In the genomic region with DNA sequence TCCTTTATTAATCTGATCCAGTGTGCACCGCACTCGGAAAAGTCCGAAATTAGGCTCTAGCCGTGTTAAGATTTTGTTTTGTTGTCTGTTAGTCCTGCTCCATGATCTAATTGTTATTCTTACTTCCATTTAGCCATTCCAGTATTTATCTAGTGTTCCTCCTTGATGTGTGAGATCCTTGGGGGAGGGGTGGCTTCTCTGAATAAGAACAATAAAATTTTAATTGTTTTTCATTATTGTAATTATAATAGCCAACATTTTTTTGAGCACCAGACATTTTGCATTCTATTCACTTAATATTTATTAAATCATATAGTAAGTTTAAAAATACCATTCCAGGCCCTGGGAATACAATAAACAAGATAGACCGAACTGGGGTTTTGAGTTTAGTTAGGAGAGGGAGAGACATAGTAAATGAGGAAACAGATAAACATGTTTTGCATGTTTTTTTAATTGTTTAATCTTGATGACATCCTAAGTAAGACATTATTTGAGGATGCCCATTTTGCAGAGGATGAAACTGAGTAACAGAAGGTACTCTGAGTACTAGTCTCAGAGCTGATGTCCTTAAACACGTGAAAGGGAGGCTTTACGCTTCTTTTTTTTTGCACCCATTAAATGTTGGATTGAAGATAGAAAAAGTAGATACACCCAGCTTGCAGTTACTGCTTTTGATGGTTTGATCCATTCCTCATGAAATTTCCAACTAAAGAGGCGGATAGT, we compare ENCODE assay signal across 8 cellular contexts. TPM values are rescaled to one million over a fixed set of nuclear protein-coding genes. Genes with fewer than 3 reads are reported as not detected.
DNase-seq lines count a peak whose midpoint lies in the region; ATAC-seq and TF ChIP-seq lines count a peak whose summit lies in the region.

No MANE protein-coding gene starts in this region.

- peak overlapping the region; percentile 88 for H3K4me3 ChIP-seq in left ventricle myocardium inferior
- H3K4me3 ChIP-seq in astrocyte of the spinal cord (ENCODE audit: low read depth, low read length), result peak overlapping the region; percentile 79

- peaks cover 30% of the 10 kb centered on the region for H3K4me1 ChIP-seq in left ventricle myocardium inferior

- no peak for DNase-seq in left ventricle myocardium inferior
- DNase-seq in left ventricle myocardium superior, result no peak
- no peak for DNase-seq in astrocyte of the spinal cord (ENCODE audit: low read depth, low spot score)
- DNase-seq in memory B cell (ENCODE audit: low spot score in 2 of 2), result no peak
- no peak for DNase-seq in medulla oblongata (ENCODE audit: extremely low spot score)
- no peak for DNase-seq in NOMO-1 (lab: John Stamatoyannopoulos, UW; ENCODE audit: unreplicated experiment in 2 of 2)
- no peak for DNase-seq in dedifferentiated amniotic fluid mesenchymal stem cell (ENCODE audit: extremely low spot score)
- no peak for DNase-seq in stimulated activated CD4-positive, alpha-beta T cell treated with anti-CD3 and anti-CD28 coated beads, Interleukin-4, amount 100 ng/mL, for 4 hours

- intact Hi-C loops in left ventricle myocardium inferior (cut with micrococcal nuclease) (no loop called here), left ventricle myocardium superior (cut with micrococcal nuclease) (no loop called here)

- no peaks in the 10 kb centered on the region for H3K27me3 Mint-ChIP-seq in memory B cell

- peak overlapping the region; percentile 93 for H3K27ac Mint-ChIP-seq in memory B cell

- peak overlapping the region; percentile 97 for H3K27ac ChIP-seq in left ventricle myocardium inferior (replicated peaks)

- H3K36me3 ChIP-seq in left ventricle myocardium inferior, result no peaks in the 10 kb centered on the region

- H3K27me3 ChIP-seq in left ventricle myocardium inferior (ENCODE audit: low read depth), result no peaks in the 10 kb centered on the region

- H3K9me3 ChIP-seq in left ventricle myocardium inferior (replicated peaks), result no peaks in the 10 kb centered on the region

- peak overlapping the region; percentile 84 for H3K4me3 Mint-ChIP-seq in memory B cell

- in situ Hi-C loops in astrocyte of the spinal cord (cut with HindIII; ENCODE audit: low sequenced_read_pairs), result no loop called here

- H3K9me3 Mint-ChIP-seq in memory B cell, result no peaks in the 10 kb centered on the region

- H3K4me1 Mint-ChIP-seq in memory B cell, result peaks cover 16% of the 10 kb centered on the region

- no peak for TF ChIP-seq CTCF in left ventricle myocardium inferior (IDR thresholded peaks at IDR 0.05; ENCODE audit: borderline replicate concordance)
- no peak for TF ChIP-seq CTCF in astrocyte of the spinal cord (IDR thresholded peaks at IDR 0.05; ENCODE audit: low read depth, low read length)

- ATAC-seq in left ventricle myocardium superior, result no peak
- ATAC-seq in memory B cell (ENCODE audit: low read depth), result no peak

- peaks cover 3% of the 10 kb centered on the region for H3K36me3 Mint-ChIP-seq in memory B cell

RNA-seq across cellular contexts. Expression of a gene that starts 1.2 kb away (rescaled TPM):
- total RNA-seq in left ventricle myocardium inferior (10.7 TPM), left ventricle myocardium superior (10.2 TPM)

RNA-seq across cellular contexts. Expression of a gene that starts 47.5 kb away (rescaled TPM):
- total RNA-seq in left ventricle myocardium inferior, result 202 TPM
- total RNA-seq in left ventricle myocardium superior, result 226 TPM
